In the genomic region with DNA sequence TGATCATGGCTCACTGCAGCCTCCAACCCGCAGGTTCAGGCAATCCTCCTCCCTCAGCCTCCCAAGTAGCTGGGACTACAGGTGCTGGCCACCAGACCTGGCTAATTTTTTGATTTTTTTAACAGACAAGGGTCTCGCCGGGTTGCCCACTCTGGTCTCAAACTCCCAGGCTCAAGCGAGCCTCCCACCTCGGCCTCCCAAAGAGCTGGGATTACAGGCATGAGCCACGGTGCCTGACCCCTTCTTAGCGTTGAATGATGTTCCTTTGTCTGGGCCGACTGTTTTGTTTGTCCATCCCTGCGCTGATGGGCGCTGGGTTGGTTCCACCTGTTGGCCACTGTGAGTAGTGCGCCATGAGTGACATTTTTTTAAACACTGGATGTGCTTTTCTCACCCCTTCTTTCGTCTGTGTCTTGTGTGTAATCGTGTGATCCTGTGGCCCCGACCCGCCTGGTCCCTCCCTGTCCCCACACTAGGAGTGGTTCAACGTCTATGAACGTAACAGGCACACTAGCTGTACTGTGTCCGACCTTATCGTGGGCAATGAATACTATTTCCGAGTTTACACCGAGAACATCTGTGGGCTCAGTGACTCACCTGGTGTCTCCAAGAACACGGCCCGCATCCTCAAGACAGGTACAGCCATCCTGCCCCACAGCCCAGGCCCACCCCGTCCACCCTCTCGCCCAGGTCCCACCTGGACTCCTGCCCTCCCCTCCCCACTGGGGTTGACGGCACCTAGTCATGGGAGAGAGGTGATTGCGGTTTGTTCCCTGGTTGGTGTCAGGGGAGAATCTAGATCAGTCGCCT, we compare ENCODE assay signal across 8 cellular contexts. TPM values are rescaled to one million over a fixed set of nuclear protein-coding genes. Genes with fewer than 3 reads are reported as not detected.
A peak's percentile ranks its signal among the peaks of the same experiment; 100 is the strongest.
DNase-seq lines count a peak whose midpoint lies in the region; ATAC-seq, FAIRE-seq and TF ChIP-seq lines count a peak whose summit lies in the region.

No MANE protein-coding gene starts in this region.

- no peak overlapping the region for H2BK120ac ChIP-seq in H1 (replicated peaks; ENCODE audit: low read depth, low read length)

- no peak overlapping the region for H2AK5ac ChIP-seq in H1 (ENCODE audit: low read depth, low read length)

- peak overlapping the region; percentile 88; the same call in 1 of the 2 replicates for H4K8ac ChIP-seq in H1 (ENCODE audit: extremely low read depth, insufficient read depth, low read length)

- H3K27ac ChIP-seq in H1 (ENCODE audit: low read depth, low read length) = no peak overlapping the region

- peak; percentile 55 for FAIRE-seq in H1 (lab: Jason Lieb, UNC)

- H2BK5ac ChIP-seq in H1 (ENCODE audit: low read depth, low read length) = no peak overlapping the region

- CTCF ChIA-PET in H1 (lab: Charles Lee; ENCODE audit: partially characterized antibody) = interaction anchor here (0.6 to 3.8 kb wide), 32 partner anchors 8 to 300 kb away, joined by 3 to 21 read pairs (median 6); a partner anchor contains a TSS

- H3K79me2 ChIP-seq in H1 (ENCODE audit: control insufficient read depth in 1 of 2, insufficient read depth in 2 of 2, low read length in 2 of 2) = no peaks in the 10 kb centered on the region

- TF ChIP-seq CTCF in H1 (IDR thresholded peaks at IDR 0.05; ENCODE audit: control extremely low read depth in 1 of 3, insufficient read depth in 1 of 3, low read depth in 1 of 3, low read length in 3 of 3) = peak; percentile 81 to 92 (median 84)

- no peaks in the 10 kb centered on the region for H3K9me3 ChIP-seq in H1 (ENCODE audit: insufficient read depth in 2 of 2, low read depth in 1 of 2, low read length in 1 of 2)

- H3K56ac ChIP-seq in H1 (replicated peaks; ENCODE audit: insufficient read length, low read depth, low read length) = no peak overlapping the region

- H3K23ac ChIP-seq in H1 (ENCODE audit: insufficient read length) = no peak overlapping the region

- H3K4me3 Mint-ChIP-seq in stimulated activated effector memory CD8-positive, alpha-beta T cell treated with anti-CD3 and anti-CD28 coated beads, Interleukin-12 subunit alpha, Interleukin-12 subunit beta, amount 100 ng/mL, for 72 hours = peak overlapping the region; percentile 24

- peaks cover 20% of the 10 kb centered on the region for H3K4me1 Mint-ChIP-seq in stimulated activated effector memory CD8-positive, alpha-beta T cell treated with anti-CD3 and anti-CD28 coated beads, Interleukin-12 subunit alpha, Interleukin-12 subunit beta, amount 100 ng/mL, for 72 hours

- no peaks in the 10 kb centered on the region for H3K79me1 ChIP-seq in H1 (ENCODE audit: low read depth, low read length)

- no peak overlapping the region for H3K27ac Mint-ChIP-seq in stimulated activated effector memory CD8-positive, alpha-beta T cell treated with anti-CD3 and anti-CD28 coated beads, Interleukin-12 subunit alpha, Interleukin-12 subunit beta, amount 100 ng/mL, for 72 hours

- H3K36me3 ChIP-seq in H1 (ENCODE audit: control insufficient read depth in 2 of 4, insufficient read depth in 4 of 4, low read length in 3 of 4) = no peaks in the 10 kb centered on the region

- no peak overlapping the region for H3K14ac ChIP-seq in H1 (ENCODE audit: insufficient read length)

- no peak overlapping the region for H3K18ac ChIP-seq in H1 (ENCODE audit: extremely low read depth, low read length)

- peak; percentile 80 for DNase-seq in DMS53 (lab: John Stamatoyannopoulos, UW)
- DNase-seq in NCI-H748 (lab: John Stamatoyannopoulos, UW; ENCODE audit: unreplicated experiment) = peak; percentile 85
- peak; percentile 66 to 75 for DNase-seq in activated CD4-positive, alpha-beta T cell treated with anti-CD3 and anti-CD28 coated beads, Interleukin-2, amount 50 U/mL, for 48 hours
- peak in 1 of 2 experiments; percentile 84 for DNase-seq in H1 (ENCODE audit: low read depth in 1 of 2, low spot score in 2 of 2)
- DNase-seq in mucosa of gallbladder (ENCODE audit: low spot score) = peak; percentile 56
- peak; percentile 37 to 79 for DNase-seq in stimulated activated effector memory CD8-positive, alpha-beta T cell treated with anti-CD3 and anti-CD28 coated beads, Interleukin-12 subunit alpha, Interleukin-12 subunit beta, amount 100 ng/mL, for 72 hours (ENCODE audit: low spot score in 2 of 2)

- TF ChIP-seq POLR2A in H1 (IDR thresholded peaks at IDR 0.05; ENCODE audit: control extremely low read depth in 1 of 2, low read depth in 2 of 2, low read length in 2 of 2) = no peak

- peak overlapping the region; percentile 84 for H4K91ac ChIP-seq in H1 (replicated peaks; ENCODE audit: insufficient read length, low read length)

- no peak overlapping the region for H3K9ac ChIP-seq in H1 (replicated peaks in 1 of 4; ENCODE audit: extremely low read depth in 1 of 4, low read depth in 3 of 4, low read length in 3 of 4)

- no peaks in the 10 kb centered on the region for H3K27me3 ChIP-seq in H1 (replicated peaks in 1 of 4; ENCODE audit: control insufficient read depth in 3 of 4, extremely low read depth in 1 of 4, insufficient read depth in 3 of 4, low read length in 3 of 4)

- H3K4me2 ChIP-seq in H1 (ENCODE audit: insufficient read depth in 1 of 2, low read depth in 2 of 2, low read length in 2 of 2) = no peak overlapping the region

- H2BK12ac ChIP-seq in H1 (ENCODE audit: low read depth, low read length) = no peak overlapping the region

- H3K9me3 Mint-ChIP-seq in stimulated activated effector memory CD8-positive, alpha-beta T cell treated with anti-CD3 and anti-CD28 coated beads, Interleukin-12 subunit alpha, Interleukin-12 subunit beta, amount 100 ng/mL, for 72 hours = no peaks in the 10 kb centered on the region

- TF ChIP-seq RAD21 in H1 (IDR thresholded peaks at IDR 0.05 in 1 of 2, conservative IDR thresholded peaks at IDR 0.05 in 1 of 2; ENCODE audit: low read depth in 2 of 2, low read length in 2 of 2) = peak; percentile 84 to 86

- POLR2A ChIA-PET in H1 (lab: Charles Lee; ENCODE audit: partially characterized antibody) = interaction anchor here (0.7 to 1.6 kb wide), 6 partner anchors 15 to 332 kb away, joined by 3 to 4 read pairs (median 3); a partner anchor contains a TSS

- peaks cover 0 to 10% (median 2%) of the 10 kb centered on the region in 4 experiments; a peak in 5 of 7 replicates for H3K4me1 ChIP-seq in H1 (replicated peaks in 1 of 4; ENCODE audit: control insufficient read depth in 3 of 4, insufficient read depth in 4 of 4, low read length in 3 of 4)

- no peaks in the 10 kb centered on the region for H3K23me2 ChIP-seq in H1 (ENCODE audit: low read depth, low read length)

- H4K20me1 ChIP-seq in H1 (replicated peaks in 1 of 2; ENCODE audit: control insufficient read depth in 1 of 2, insufficient read depth in 2 of 2, low read length in 2 of 2) = no peaks in the 10 kb centered on the region

- no peak overlapping the region for H2BK20ac ChIP-seq in H1 (ENCODE audit: low read length)

- ATAC-seq in HG03097 (IDR thresholded peaks at IDR 0.05; ENCODE audit: low FRiP score, unreplicated experiment) = peak; percentile 49
- ATAC-seq in stimulated activated effector memory CD8-positive, alpha-beta T cell treated with anti-CD3 and anti-CD28 coated beads, Interleukin-12 subunit alpha, Interleukin-12 subunit beta, amount 100 ng/mL, for 72 hours = peak; percentile 72
- ATAC-seq in HG03045 (IDR thresholded peaks at IDR 0.05; ENCODE audit: unreplicated experiment) = no peak

- 47% methylated on average over 28 of the region's 28 CpGs; no CpG with 5 or more reads in 1 of the 2 experiments for WGBS in H1 (ENCODE audit: extremely low coverage in 1 of 2, insufficient coverage in 1 of 2, insufficient read length in 1 of 2, insufficient replicate concordance in 2 of 2, low coverage in 1 of 2, low lambda C conversion rate in 2 of 2, missing lambda C conversion rate in 1 of 2), 2 experiments

- no peak for TF ChIP-seq EP300 in H1 (IDR thresholded peaks at IDR 0.05; ENCODE audit: borderline replicate concordance in 1 of 2, low read depth in 2 of 2, low read length in 2 of 2)

- peak overlapping the region; percentile 71; the same call in 1 of the 2 replicates for H2AFZ ChIP-seq in H1 (ENCODE audit: low read length)

- peak overlapping the region; percentile 61; the same call in 1 of the 2 replicates for H2BK15ac ChIP-seq in H1 (ENCODE audit: low read length)

- H4K5ac ChIP-seq in H1 (ENCODE audit: insufficient read length, low read depth, low read length) = no peak overlapping the region

- no peak overlapping the region for H3K4ac ChIP-seq in H1 (replicated peaks; ENCODE audit: insufficient read length, low read depth, low read length)

- H3K36me3 Mint-ChIP-seq in stimulated activated effector memory CD8-positive, alpha-beta T cell treated with anti-CD3 and anti-CD28 coated beads, Interleukin-12 subunit alpha, Interleukin-12 subunit beta, amount 100 ng/mL, for 72 hours = no peaks in the 10 kb centered on the region

- H3K4me3 ChIP-seq in H1 (ENCODE audit: extremely low read depth in 1 of 4, insufficient read depth in 2 of 4, low read depth in 3 of 4, low read length in 4 of 4) = no peak overlapping the region

RNA-seq across cellular contexts. Expression of a gene that starts 15.0 kb away (rescaled TPM):
- total RNA-seq in H1 (2021; fragmentation: NEBNext Ultra II Directional; extraction: Animal tissue kit (Norgen Biotek cat#: 25700)) = 103 and 105 TPM in 2 replicates
- 77.6 and 107 TPM in 2 replicates for polyA plus RNA-seq in H1 (2011; rRNA removed)
- polyA plus RNA-seq in H1 (2011; cell fraction: cytosol; rRNA removed) = 75.9 TPM
- polyA plus RNA-seq in H1 (2011; cell fraction: nucleus; rRNA removed) = 70.6 TPM
- polyA plus RNA-seq in H1 (2012, experiment 1 of 2) = 56.1 to 88.6 TPM (median 80.3 TPM) in 4 replicates
- 93.7 TPM for polyA plus RNA-seq in H1 (2012, experiment 2 of 2)
- polyA plus RNA-seq in H1 (2013, experiment 1 of 2) = 103 TPM
- 124 TPM for polyA plus RNA-seq in H1 (2013, experiment 2 of 2)
- polyA minus RNA-seq in H1 (2011; rRNA and poly(A)+ RNA removed) = 12.5 and 15.9 TPM in 2 replicates
- polyA minus RNA-seq in H1 (2011; cell fraction: cytosol; rRNA and poly(A)+ RNA removed) = 45.6 TPM
- polyA minus RNA-seq in H1 (2011; cell fraction: nucleus; rRNA and poly(A)+ RNA removed) = 21.1 TPM
- 182 TPM for total RNA-seq in mucosa of gallbladder

RNA-seq across cellular contexts. Expression of a gene that starts 15.4 kb away (rescaled TPM):
- total RNA-seq in H1 (2021; fragmentation: NEBNext Ultra II Directional; extraction: Animal tissue kit (Norgen Biotek cat#: 25700)) = 8.1 and 9.1 TPM in 2 replicates
- 18.5 and 31.5 TPM in 2 replicates for polyA plus RNA-seq in H1 (2011; rRNA removed)
- polyA plus RNA-seq in H1 (2011; cell fraction: cytosol; rRNA removed) = 17.2 TPM
- polyA plus RNA-seq in H1 (2011; cell fraction: nucleus; rRNA removed) = 18.7 TPM
- 6.0 to 10.7 TPM (median 8.0 TPM) in 4 replicates for polyA plus RNA-seq in H1 (2012, experiment 1 of 2)
- polyA plus RNA-seq in H1 (2012, experiment 2 of 2) = 10.8 TPM
- 10.7 TPM for polyA plus RNA-seq in H1 (2013, experiment 1 of 2)
- polyA plus RNA-seq in H1 (2013, experiment 2 of 2) = 10.1 TPM
- 1.7 and 2.5 TPM in 2 replicates for polyA minus RNA-seq in H1 (2011; rRNA and poly(A)+ RNA removed)
- polyA minus RNA-seq in H1 (2011; cell fraction: cytosol; rRNA and poly(A)+ RNA removed) = 5.8 TPM
- polyA minus RNA-seq in H1 (2011; cell fraction: nucleus; rRNA and poly(A)+ RNA removed) = 4.2 TPM
- 5.0 TPM for total RNA-seq in mucosa of gallbladder

RNA-seq across cellular contexts. Expression of a gene that starts 28.6 kb away (rescaled TPM):
- total RNA-seq in H1 (2021; fragmentation: NEBNext Ultra II Directional; extraction: Animal tissue kit (Norgen Biotek cat#: 25700)) = 3.1 and 4.1 TPM in 2 replicates
- 1.8 and 2.7 TPM in 2 replicates for polyA plus RNA-seq in H1 (2011; rRNA removed)
- 3.3 TPM for polyA plus RNA-seq in H1 (2011; cell fraction: cytosol; rRNA removed)
- polyA plus RNA-seq in H1 (2011; cell fraction: nucleus; rRNA removed) = 8.8 TPM
- polyA plus RNA-seq in H1 (2012, experiment 1 of 2) = 1.9 to 7.3 TPM (median 5.3 TPM) in 4 replicates
- polyA plus RNA-seq in H1 (2012, experiment 2 of 2) = 1.5 TPM
- polyA plus RNA-seq in H1 (2013, experiment 1 of 2) = 2.8 TPM
- polyA plus RNA-seq in H1 (2013, experiment 2 of 2) = 3.1 TPM
- polyA minus RNA-seq in H1 (2011; rRNA and poly(A)+ RNA removed) = 2.0 and 2.5 TPM in 2 replicates
- 1.3 TPM for polyA minus RNA-seq in H1 (2011; cell fraction: cytosol; rRNA and poly(A)+ RNA removed)
- 2.8 TPM for polyA minus RNA-seq in H1 (2011; cell fraction: nucleus; rRNA and poly(A)+ RNA removed)
- total RNA-seq in mucosa of gallbladder = not detected

RNA-seq across cellular contexts. Expression of a gene that starts 42.5 kb away (rescaled TPM):
- total RNA-seq in H1 (2021; fragmentation: NEBNext Ultra II Directional; extraction: Animal tissue kit (Norgen Biotek cat#: 25700)) = 9.6 and 11.1 TPM in 2 replicates
- polyA plus RNA-seq in H1 (2011; rRNA removed) = 11.8 and 17.4 TPM in 2 replicates
- polyA plus RNA-seq in H1 (2011; cell fraction: cytosol; rRNA removed) = 6.7 TPM
- 11.2 TPM for polyA plus RNA-seq in H1 (2011; cell fraction: nucleus; rRNA removed)
- polyA plus RNA-seq in H1 (2012, experiment 1 of 2) = 6.5 to 13.3 TPM (median 10.4 TPM) in 4 replicates
- polyA plus RNA-seq in H1 (2012, experiment 2 of 2) = 7.3 TPM
- 13.0 TPM for polyA plus RNA-seq in H1 (2013, experiment 1 of 2)
- polyA plus RNA-seq in H1 (2013, experiment 2 of 2) = 14.7 TPM
- polyA minus RNA-seq in H1 (2011; rRNA and poly(A)+ RNA removed) = 3.5 and 5.2 TPM in 2 replicates
- polyA minus RNA-seq in H1 (2011; cell fraction: cytosol; rRNA and poly(A)+ RNA removed) = 3.7 TPM
- polyA minus RNA-seq in H1 (2011; cell fraction: nucleus; rRNA and poly(A)+ RNA removed) = 2.6 TPM
- 1.8 TPM for total RNA-seq in mucosa of gallbladder

RNA-seq across cellular contexts. Expression of a gene that starts 49.7 kb away (rescaled TPM):
- 1.9 and 3.6 TPM in 2 replicates for total RNA-seq in H1 (2021; fragmentation: NEBNext Ultra II Directional; extraction: Animal tissue kit (Norgen Biotek cat#: 25700))
- 5.6 and 6.6 TPM in 2 replicates for polyA plus RNA-seq in H1 (2011; rRNA removed)
- 5.1 TPM for polyA plus RNA-seq in H1 (2011; cell fraction: cytosol; rRNA removed)
- polyA plus RNA-seq in H1 (2011; cell fraction: nucleus; rRNA removed) = 3.1 TPM
- 3.2 to 5.8 TPM (median 4.1 TPM) in 4 replicates for polyA plus RNA-seq in H1 (2012, experiment 1 of 2)
- 6.1 TPM for polyA plus RNA-seq in H1 (2012, experiment 2 of 2)
- polyA plus RNA-seq in H1 (2013, experiment 1 of 2) = 1.4 TPM
- polyA plus RNA-seq in H1 (2013, experiment 2 of 2) = 2.0 TPM
- 0.22 and 0.24 TPM in 2 replicates for polyA minus RNA-seq in H1 (2011; rRNA and poly(A)+ RNA removed)
- polyA minus RNA-seq in H1 (2011; cell fraction: cytosol; rRNA and poly(A)+ RNA removed) = 3.0 TPM
- 3.1 TPM for polyA minus RNA-seq in H1 (2011; cell fraction: nucleus; rRNA and poly(A)+ RNA removed)
- total RNA-seq in mucosa of gallbladder = 57.3 TPM
